In the genomic region with DNA sequence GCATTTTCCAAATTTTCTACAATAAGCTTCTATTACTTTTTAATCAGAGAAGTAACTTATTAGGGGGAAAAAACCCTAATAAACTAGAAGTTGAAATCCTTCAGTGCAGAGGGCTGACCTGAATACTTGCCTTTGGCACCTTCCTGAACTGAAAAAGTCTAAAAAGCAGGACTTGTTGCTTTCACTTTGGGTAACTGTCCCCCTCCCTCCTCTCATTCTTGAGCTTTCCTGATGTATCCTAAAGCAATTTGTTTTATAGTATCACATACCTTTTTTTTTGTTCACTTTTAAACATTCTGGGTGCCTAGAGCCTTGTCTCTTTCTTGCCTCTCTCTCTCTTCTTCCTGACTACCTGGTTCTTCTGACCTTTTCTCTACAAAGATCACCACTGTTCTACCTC, we compare ENCODE assay signal across 20 cellular contexts.
A peak's percentile ranks its signal among the peaks of the same experiment; 100 is the strongest.
DNase-seq lines count a peak whose midpoint lies in the region; ATAC-seq, FAIRE-seq and TF ChIP-seq lines count a peak whose summit lies in the region.
"Had no signal": no experiment of that assay in that cellular context is flagged by ENCODE, and none has a peak within 500 bp of the region (broad histone marks: within the 10 kb centered on the region; RNA-seq: fewer than 3 reads in every experiment).

No MANE protein-coding gene starts in this region.

- TF ChIP-seq POLR2A in A549 (IDR thresholded peaks at IDR 0.05; ENCODE audit: low read length) = no peak
- no peak for TF ChIP-seq POLR2A in esophagus muscularis mucosa (IDR thresholded peaks at IDR 0.05; ENCODE audit: low read depth)

- H3K4me3 ChIP-seq in A549 (no peak overlapping the region), adipocyte (ENCODE audit: low read length) (no peak overlapping the region), endodermal cell (ENCODE audit: low read length) (no peak overlapping the region), esophagus muscularis mucosa (no peak overlapping the region)

- H3K27ac ChIP-seq in A549 (peak overlapping the region; percentile 61 to 72), endodermal cell (ENCODE audit: low read depth, low read length) (no peak overlapping the region), esophagus muscularis mucosa (replicated peaks in 1 of 4) (no peak overlapping the region)

- intact Hi-C loops in esophagus muscularis mucosa (cut with DNase I) = no loop called here

- ATAC-seq in A549 (peak; percentile 44 to 55; a peak in 4 of 6 replicates), GM18867 (IDR thresholded peaks at IDR 0.05; ENCODE audit: unreplicated experiment) (no peak), GM19452 (IDR thresholded peaks at IDR 0.05; ENCODE audit: unreplicated experiment) (no peak)
- ATAC-seq: CD8-positive, alpha-beta T cell had no signal

- no peak for TF ChIP-seq RAD21 in A549 (conservative IDR thresholded peaks at IDR 0.05 in 1 of 2, IDR thresholded peaks at IDR 0.05 in 1 of 2)

- H3K27ac Mint-ChIP-seq in HFFc6 (peak overlapping the region; percentile 99), endodermal cell (no peak overlapping the region)
- H3K27ac Mint-ChIP-seq: activated CD4-positive, alpha-beta T cell treated with anti-CD3 and anti-CD28 coated beads, Interleukin-2, amount 10 ng/mL, durations not matched to agents 24 days and 14 days; CD8-positive, alpha-beta T cell; immature natural killer cell; nephron had no signal

- FAIRE-seq in A549 (lab: Jason Lieb, UNC) = no peak
- FAIRE-seq: urothelium cell line had no signal

- H3K4me1 ChIP-seq in A549 (peaks cover 20% of the 10 kb centered on the region), adipocyte (ENCODE audit: control insufficient read depth, insufficient read depth, low read length) (peaks cover 12% of the 10 kb centered on the region), endodermal cell (ENCODE audit: control insufficient read depth, insufficient read depth, low read length) (no peaks in the 10 kb centered on the region), esophagus muscularis mucosa (no peaks in the 10 kb centered on the region)

- TF ChIP-seq EP300 in A549 (IDR thresholded peaks at IDR 0.05) (no peak), esophagus muscularis mucosa (IDR thresholded peaks at IDR 0.05) (no peak)

- H3K9ac ChIP-seq in adipocyte (ENCODE audit: low read length) = peak overlapping the region; percentile 61
- H3K9ac ChIP-seq in endodermal cell (ENCODE audit: extremely low read depth, low read length, poor library complexity, severe bottlenecking) = no peak overlapping the region

- H3K4me1 Mint-ChIP-seq in HFFc6 (ENCODE audit: low read depth) = peaks cover 83% of the 10 kb centered on the region
- no peaks in the 10 kb centered on the region for H3K4me1 Mint-ChIP-seq in endodermal cell

- peak overlapping the region; percentile 70 for H3K4me3 Mint-ChIP-seq in HFFc6
- no peak overlapping the region for H3K4me3 Mint-ChIP-seq in endodermal cell
- H3K4me3 Mint-ChIP-seq: activated CD4-positive, alpha-beta T cell treated with anti-CD3 and anti-CD28 coated beads, Interleukin-2, amount 10 ng/mL, durations not matched to agents 24 days and 14 days; CD8-positive, alpha-beta T cell; immature natural killer cell; nephron had no signal

- TF ChIP-seq CTCF in A549 (IDR thresholded peaks at IDR 0.05) (no peak), HFFc6 (IDR thresholded peaks at IDR 0.05) (no peak), endodermal cell (conservative IDR thresholded peaks at IDR 0.05) (no peak), esophagus muscularis mucosa (IDR thresholded peaks at IDR 0.05) (no peak)

- H3K27me3 ChIP-seq in adipocyte (replicated peaks; ENCODE audit: control insufficient read depth, insufficient read depth, low read length) (no peaks in the 10 kb centered on the region), endodermal cell (ENCODE audit: control insufficient read depth, insufficient read depth, low read length, poor library complexity, severe bottlenecking) (no peaks in the 10 kb centered on the region), esophagus muscularis mucosa (no peaks in the 10 kb centered on the region)

- no peaks in the 10 kb centered on the region for H3K9me3 Mint-ChIP-seq in HFFc6
- peaks cover 2% of the 10 kb centered on the region for H3K9me3 Mint-ChIP-seq in endodermal cell
- H3K9me3 Mint-ChIP-seq: CD8-positive, alpha-beta T cell; immature natural killer cell; nephron had no signal

- H3K4me2 ChIP-seq in A549 = peak overlapping the region; percentile 64

- peaks cover 10% of the 10 kb centered on the region for H3K36me3 Mint-ChIP-seq in HFFc6 (ENCODE audit: low read depth)
- no peaks in the 10 kb centered on the region for H3K36me3 Mint-ChIP-seq in endodermal cell (ENCODE audit: low read depth)
- H3K36me3 Mint-ChIP-seq: CD8-positive, alpha-beta T cell; immature natural killer cell had no signal

- DNase-seq in A549 (ENCODE audit: low read depth in 1 of 2, low spot score in 1 of 2) = no peak
- DNase-seq in HFFc6 = no peak
- peak; percentile 54 for DNase-seq in adipocyte (ENCODE audit: low read depth)
- peak; percentile 25 for DNase-seq in iris pigment epithelial cell (ENCODE audit: low read depth)
- DNase-seq in endodermal cell = no peak
- DNase-seq in esophagus muscularis mucosa (ENCODE audit: extremely low spot score) = no peak
- DNase-seq: activated CD4-positive, alpha-beta T cell treated with anti-CD3 and anti-CD28 coated beads, Interleukin-2, amount 10 ng/mL, durations not matched to agents 24 days and 14 days; activated gamma-delta T cell treated with Interleukin-2 at 50 U/mL for 16 hours; aorta; CD8-positive, alpha-beta T cell; cortex of kidney; head of caudate nucleus; immature natural killer cell; NCI-H2081 treated with DMSO at 0.1 percent for 48 hours; NCI-H526; stimulated activated naive CD4-positive, alpha-beta T cell had no signal

- CTCF ChIA-PET in A549 (lab: Yijun Ruan, JAX) = interaction anchor here (0.9 to 1.8 kb wide), 3 partner anchors 16 to 119 kb away, joined by 3 to 7 read pairs (median 4); no protein-coding TSS in a partner anchor

- H3K9me3 ChIP-seq in A549 (no peaks in the 10 kb centered on the region), adipocyte (ENCODE audit: control insufficient read depth, low read length) (no peaks in the 10 kb centered on the region), endodermal cell (ENCODE audit: control insufficient read depth, low read length) (peaks cover 4% of the 10 kb centered on the region), esophagus muscularis mucosa (no peaks in the 10 kb centered on the region)

- POLR2A ChIA-PET in A549 (lab: Yijun Ruan, JAX) = interaction anchor here (0.7 to 1.5 kb wide), 4 partner anchors 22 to 112 kb away, joined by 3 to 7 read pairs (median 6); a partner anchor contains a TSS

- H3K36me3 ChIP-seq in adipocyte (ENCODE audit: control insufficient read depth, insufficient read depth, low read length, severe bottlenecking) = no peaks in the 10 kb centered on the region
- H3K36me3 ChIP-seq in endodermal cell (ENCODE audit: control insufficient read depth, insufficient read depth, low read length) = no peaks in the 10 kb centered on the region
- no peaks in the 10 kb centered on the region for H3K36me3 ChIP-seq in esophagus muscularis mucosa

- H3K27me3 Mint-ChIP-seq in HFFc6 (ENCODE audit: insufficient read depth) (no peaks in the 10 kb centered on the region), endodermal cell (ENCODE audit: insufficient read depth) (no peaks in the 10 kb centered on the region)

TF ChIP-seq in A549, 52 proteins besides CTCF, POLR2A, EP300 and RAD21 (continues in another document):
- no peak for TF ChIP-seq HOXA7 (CRISPR knock-in tag; IDR thresholded peaks at IDR 0.05)
- TF ChIP-seq, protein P1, sequence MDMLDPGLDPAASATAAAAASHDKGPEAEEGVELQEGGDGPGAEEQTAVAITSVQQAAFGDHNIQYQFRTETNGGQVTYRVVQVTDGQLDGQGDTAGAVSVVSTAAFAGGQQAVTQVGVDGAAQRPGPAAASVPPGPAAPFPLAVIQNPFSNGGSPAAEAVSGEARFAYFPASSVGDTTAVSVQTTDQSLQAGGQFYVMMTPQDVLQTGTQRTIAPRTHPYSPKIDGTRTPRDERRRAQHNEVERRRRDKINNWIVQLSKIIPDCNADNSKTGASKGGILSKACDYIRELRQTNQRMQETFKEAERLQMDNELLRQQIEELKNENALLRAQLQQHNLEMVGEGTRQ (IDR thresholded peaks at IDR 0.05) = no peak
- TF ChIP-seq, protein P2, sequence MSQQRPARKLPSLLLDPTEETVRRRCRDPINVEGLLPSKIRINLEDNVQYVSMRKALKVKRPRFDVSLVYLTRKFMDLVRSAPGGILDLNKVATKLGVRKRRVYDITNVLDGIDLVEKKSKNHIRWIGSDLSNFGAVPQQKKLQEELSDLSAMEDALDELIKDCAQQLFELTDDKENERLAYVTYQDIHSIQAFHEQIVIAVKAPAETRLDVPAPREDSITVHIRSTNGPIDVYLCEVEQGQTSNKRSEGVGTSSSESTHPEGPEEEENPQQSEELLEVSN (IDR thresholded peaks at IDR 0.05; ENCODE audit: borderline replicate concordance, low read depth) = no peak
- TF ChIP-seq JUN (IDR thresholded peaks at IDR 0.05) = no peak
- TF ChIP-seq KDM1A (IDR thresholded peaks at IDR 0.05; ENCODE audit: low read depth) = no peak
- TF ChIP-seq NFE2L2 (conservative IDR thresholded peaks at IDR 0.05; ENCODE audit: low read length) = no peak
- TF ChIP-seq ESRRA (IDR thresholded peaks at IDR 0.05; ENCODE audit: borderline replicate concordance, low read length) = no peak
- TF ChIP-seq SREBF2 (IDR thresholded peaks at IDR 0.05) = no peak
- TF ChIP-seq EHF (CRISPR knock-in tag; IDR thresholded peaks at IDR 0.05) = no peak
- TF ChIP-seq RARB (CRISPR knock-in tag; IDR thresholded peaks at IDR 0.05) = no peak
- TF ChIP-seq RNF2 (IDR thresholded peaks at IDR 0.05; ENCODE audit: borderline replicate concordance, low read depth) = no peak
- no peak for TF ChIP-seq FOXS1 (CRISPR knock-in tag; IDR thresholded peaks at IDR 0.05)

Comparison
In these comparisons a context has a peak if more than half of its experiments do, and no peak if none do; other contexts are left out.
1. ATAC-seq: peak in A549 (2 of 2); none in GM18867 (single experiment) and GM19452 (single experiment).
2. DNase-seq: peak in adipocyte (single experiment) and iris pigment epithelial cell (single experiment); none in A549 (0 of 2), HFFc6 (single experiment), endodermal cell (single experiment) and esophagus muscularis mucosa (single experiment).
3. H3K27ac ChIP-seq: peak in A549 (2 of 2); none in endodermal cell (single experiment) and esophagus muscularis mucosa (0 of 4).